In genomic region chr3:177744873-177745646, GRCh38 we compare ENCODE assay signal across 11 cellular contexts.
A peak's percentile ranks its signal among the peaks of the same experiment; 100 is the strongest.
DNase-seq lines count a peak whose midpoint lies in the region; ATAC-seq and TF ChIP-seq lines count a peak whose summit lies in the region.
"Had no signal": no experiment of that assay in that cellular context is flagged by ENCODE, and none has a peak within 500 bp of the region (broad histone marks: within the 10 kb centered on the region; RNA-seq: fewer than 3 reads in every experiment).

No MANE protein-coding gene starts in this region.

- no peak overlapping the region for H3K27ac ChIP-seq in psoas muscle

- no peaks in the 10 kb centered on the region for H3K9me3 ChIP-seq in psoas muscle

- no peak overlapping the region for H3K4me3 ChIP-seq in psoas muscle

- H3K27me3 Mint-ChIP-seq in activated T-helper 17 cell treated with anti-CD3 and anti-CD28 coated beads, Interleukin-2, amount 50 U/mL, for 72 hours = no peaks in the 10 kb centered on the region
- H3K27me3 Mint-ChIP-seq: activated CD4-positive, alpha-beta memory T cell treated with anti-CD3 and anti-CD28 coated beads, Interleukin-2, amount 10 ng/mL, durations not matched to agents 7 days and 5 days; CD4-positive, alpha-beta memory T cell had no signal

- DNase-seq in LoVo (ENCODE audit: low spot score) = peak; percentile 5
- peak; percentile 34 for DNase-seq in left cardiac atrium
- no peak for DNase-seq in psoas muscle
- DNase-seq in activated CD4-positive, alpha-beta T cell treated with anti-CD3 and anti-CD28 coated beads for 1 hour = no peak
- DNase-seq in anterior cingulate cortex (lab: John Stamatoyannopoulos, UW) = no peak
- no peak for DNase-seq in SK-N-DZ (ENCODE audit: low spot score)
- no peak for DNase-seq in GM19238 (ENCODE audit: insufficient read length, low spot score)
- DNase-seq: activated CD4-positive, alpha-beta memory T cell treated with anti-CD3 and anti-CD28 coated beads, Interleukin-2, amount 10 ng/mL, durations not matched to agents 7 days and 5 days; activated gamma-delta T cell treated with Interleukin-2 at 50 U/mL for 16 hours; CD4-positive, alpha-beta memory T cell had no signal

- no peaks in the 10 kb centered on the region for H3K36me3 Mint-ChIP-seq in activated T-helper 17 cell treated with anti-CD3 and anti-CD28 coated beads, Interleukin-2, amount 50 U/mL, for 72 hours (ENCODE audit: low read depth)
- H3K36me3 Mint-ChIP-seq: CD4-positive, alpha-beta memory T cell had no signal

- no peak overlapping the region for H3K27ac Mint-ChIP-seq in activated T-helper 17 cell treated with anti-CD3 and anti-CD28 coated beads, Interleukin-2, amount 50 U/mL, for 72 hours
- H3K27ac Mint-ChIP-seq: activated CD4-positive, alpha-beta memory T cell treated with anti-CD3 and anti-CD28 coated beads, Interleukin-2, amount 10 ng/mL, durations not matched to agents 7 days and 5 days had no signal

- H3K4me1 ChIP-seq in psoas muscle = peaks cover 15% of the 10 kb centered on the region

- no peaks in the 10 kb centered on the region for H3K4me1 Mint-ChIP-seq in activated T-helper 17 cell treated with anti-CD3 and anti-CD28 coated beads, Interleukin-2, amount 50 U/mL, for 72 hours
- H3K4me1 Mint-ChIP-seq: activated CD4-positive, alpha-beta memory T cell treated with anti-CD3 and anti-CD28 coated beads, Interleukin-2, amount 10 ng/mL, durations not matched to agents 7 days and 5 days; CD4-positive, alpha-beta memory T cell had no signal

- no peak overlapping the region for H3K4me3 Mint-ChIP-seq in activated T-helper 17 cell treated with anti-CD3 and anti-CD28 coated beads, Interleukin-2, amount 50 U/mL, for 72 hours
- H3K4me3 Mint-ChIP-seq: activated CD4-positive, alpha-beta memory T cell treated with anti-CD3 and anti-CD28 coated beads, Interleukin-2, amount 10 ng/mL, durations not matched to agents 7 days and 5 days; CD4-positive, alpha-beta memory T cell had no signal

- intact Hi-C loops in left cardiac atrium (cut with DNase I) = no loop called here
- intact Hi-C loops in psoas muscle (cut with DNase I) = no loop called here

- H3K27me3 ChIP-seq in psoas muscle (ENCODE audit: insufficient read depth in 3 of 3, low read length in 2 of 3) = no peaks in the 10 kb centered on the region

- H3K9me3 Mint-ChIP-seq in activated T-helper 17 cell treated with anti-CD3 and anti-CD28 coated beads, Interleukin-2, amount 50 U/mL, for 72 hours = no peaks in the 10 kb centered on the region
- H3K9me3 Mint-ChIP-seq: activated CD4-positive, alpha-beta memory T cell treated with anti-CD3 and anti-CD28 coated beads, Interleukin-2, amount 10 ng/mL, durations not matched to agents 7 days and 5 days had no signal

- no peaks in the 10 kb centered on the region for H3K36me3 ChIP-seq in psoas muscle (ENCODE audit: insufficient read depth in 1 of 2, low read depth in 1 of 2)

- WGBS in psoas muscle, 3 donors = 75 to 87% (median 85%) methylated on average over 6 of the region's 6 CpGs

- TF ChIP-seq CTCF in psoas muscle (IDR thresholded peaks at IDR 0.05) = no peak

- peak; percentile 18 for ATAC-seq in activated T-helper 17 cell treated with anti-CD3 and anti-CD28 coated beads, Interleukin-2, amount 50 U/mL, for 72 hours (replicated peaks)
- ATAC-seq in left cardiac atrium (peak; percentile 77 to 92), psoas muscle (peak; percentile 13 to 74 (median 59))

Comparison
In these comparisons a context has a peak if more than half of its experiments do, and no peak if none do; other contexts are left out.
1. DNase-seq: peak in LoVo (single experiment) and left cardiac atrium (single experiment); none in psoas muscle (0 of 2), activated CD4-positive, alpha-beta T cell treated with anti-CD3 and anti-CD28 coated beads for 1 hour (single experiment), anterior cingulate cortex (0 of 58), SK-N-DZ (single experiment) and GM19238 (single experiment).
2. ATAC-seq: peak in every context shown above with its lines; median percentile 84 in left cardiac atrium; 59 in psoas muscle; 18 in activated T-helper 17 cell treated with anti-CD3 and anti-CD28 coated beads, Interleukin-2, amount 50 U/mL, for 72 hours.